ENCODE assay signal across 8 cellular contexts in genomic region chr6:35452186-35453090, GRCh38. TPM values are rescaled to one million over a fixed set of nuclear protein-coding genes. Genes with fewer than 3 reads are reported as not detected.
DNase-seq lines count a peak whose midpoint lies in the region; ATAC-seq and TF ChIP-seq lines count a peak whose summit lies in the region.

Gene FANCE (plus strand): TSS chr6:35452338. CDS start chr6:35452546, 208 bp downstream.

- no peaks in the 10 kb centered on the region for H3K27me3 ChIP-seq in WERI-Rb-1 (ENCODE audit: insufficient read depth, low read depth, severe bottlenecking)
- H3K27me3 ChIP-seq in breast epithelium: no peaks in the 10 kb centered on the region

- H3K9me3 ChIP-seq in WERI-Rb-1 (ENCODE audit: severe bottlenecking) (no peaks in the 10 kb centered on the region), breast epithelium (no peaks in the 10 kb centered on the region)

- in situ Hi-C loops in ACHN (cut with HindIII; ENCODE audit: low pct_ligation_motif_present, low pct_unique_long_range_greater_than_20kb, low sequenced_read_pairs): no loop called here

- TF ChIP-seq CTCF in WERI-Rb-1 (IDR thresholded peaks at IDR 0.05; ENCODE audit: low read depth, low read length): no peak
- TF ChIP-seq CTCF in breast epithelium (IDR thresholded peaks at IDR 0.05): no peak

- no peaks in the 10 kb centered on the region for H3K4me1 ChIP-seq in breast epithelium

- intact Hi-C loops in breast epithelium (cut with DNase I; ENCODE audit: low total_unique reads): loop anchor here (5.0 kb wide), 1 partner anchor 105 kb away; no protein-coding TSS in a partner anchor

- DNase-seq in ACHN: peak; percentile 85
- peak; percentile 76 for DNase-seq in NCI-H2171 treated with DMSO at 0.1 percent for 48 hours (lab: John Stamatoyannopoulos, UW)
- DNase-seq in WERI-Rb-1: peak; percentile 100
- peak; percentile 89 to 96 for DNase-seq in breast epithelium (ENCODE audit: low spot score in 2 of 2)
- peak; percentile 99 for DNase-seq in iPS-NIHi11 (ENCODE audit: low spot score)

- ATAC-seq in GM18870 (IDR thresholded peaks at IDR 0.05; ENCODE audit: unreplicated experiment) (peak; percentile 75), HG03103 (IDR thresholded peaks at IDR 0.05; ENCODE audit: low read depth, unreplicated experiment) (peak; percentile 80)

- H3K4me3 ChIP-seq in WERI-Rb-1 (ENCODE audit: low read depth, low read length): peak within 1 kb of the TSS; percentile 77
- H3K4me3 ChIP-seq in breast epithelium: peak within 1 kb of the TSS; percentile 59 to 73 (median 63)
- peak within 1 kb of the TSS; percentile 46 to 80 (median 64) for H3K4me3 ChIP-seq in skin epidermis

- H3K27ac ChIP-seq in WERI-Rb-1 (peak within 1 kb of the TSS; percentile 83), breast epithelium (peak within 1 kb of the TSS; percentile 30 to 66), skin epidermis (peak within 1 kb of the TSS in 19 of 21 experiments; percentile 1 to 85 (median 65))

- TF ChIP-seq POLR2A in breast epithelium (IDR thresholded peaks at IDR 0.05): no peak

- peaks cover 26% of the 10 kb centered on the region for H3K36me3 ChIP-seq in WERI-Rb-1
- no peaks in the 10 kb centered on the region for H3K36me3 ChIP-seq in breast epithelium

RNA-seq across cellular contexts. Expression of gene FANCE, which starts in this region (rescaled TPM):
- 10 to 100 TPM in 2 of 3 donors, 1 to 10 TPM in 1; 9.7 to 12.6 (median 10.8) TPM for total RNA-seq in breast epithelium

Comparison
In these comparisons a context has a peak if more than half of its experiments do, and no peak if none do; other contexts are left out.
1. Peak in every context shown above with its lines: DNase-seq, ATAC-seq, H3K4me3 ChIP-seq and H3K27ac ChIP-seq.